ENCODE assay signal across 19 cellular contexts in the genomic region with DNA sequence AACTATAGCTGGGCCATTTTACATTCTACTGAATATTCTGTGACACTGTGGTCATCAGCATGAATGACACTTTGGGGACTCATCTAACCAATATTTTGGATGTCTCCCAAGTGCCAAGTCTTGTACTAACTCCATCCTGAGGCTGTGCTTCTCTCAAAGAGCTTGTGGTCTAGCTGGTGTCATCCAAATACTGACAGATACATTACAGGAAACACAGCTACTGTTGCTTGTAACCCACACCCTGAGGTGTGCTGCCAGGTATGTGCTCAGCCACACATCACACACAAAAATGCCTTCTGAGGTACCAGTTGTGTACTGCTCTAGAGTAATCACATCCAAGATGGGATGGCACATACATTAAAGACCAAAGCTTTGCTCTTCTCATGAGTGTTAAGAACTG.
"Had no signal": no experiment of that assay in that cellular context is flagged by ENCODE, and none has a peak within 500 bp of the region (broad histone marks: within the 10 kb centered on the region; RNA-seq: fewer than 3 reads in every experiment).

No MANE protein-coding gene starts in this region.

- H3K4me3 Mint-ChIP-seq: activated CD8-positive, alpha-beta T cell treated with anti-CD3 and anti-CD28 coated beads for 36 hours; activated naive CD4-positive, alpha-beta T cell treated with anti-CD3 and anti-CD28 coated beads, Interleukin-2, amount 50 U/mL, for 24 hours; activated T-cell treated with anti-CD3 and anti-CD28 coated beads, Interleukin-2, amount 50 U/mL, for 4 hours; naive B cell; stimulated activated naive B cell treated with anti-CD40 and anti-IgM and Interleukin-4, amounts not matched to agents 10 μg/mL and 1 μg/mL and 100 μg/mL, for 72 hours; T-helper 17 cell; WTC11 had no signal

- ATAC-seq: activated CD8-positive, alpha-beta T cell treated with anti-CD3 and anti-CD28 coated beads for 36 hours; activated T-cell treated with anti-CD3 and anti-CD28 coated beads, Interleukin-2, amount 50 U/mL, for 4 hours; heart left ventricle; stimulated activated naive B cell treated with anti-CD40 and anti-IgM and Interleukin-4, amounts not matched to agents 10 μg/mL and 1 μg/mL and 100 μg/mL, for 72 hours; T-helper 17 cell; WTC11 had no signal

- H3K9me3 Mint-ChIP-seq: activated CD8-positive, alpha-beta T cell treated with anti-CD3 and anti-CD28 coated beads for 36 hours; activated naive CD4-positive, alpha-beta T cell treated with anti-CD3 and anti-CD28 coated beads, Interleukin-2, amount 50 U/mL, for 24 hours; activated T-cell treated with anti-CD3 and anti-CD28 coated beads, Interleukin-2, amount 50 U/mL, for 4 hours; stimulated activated naive B cell treated with anti-CD40 and anti-IgM and Interleukin-4, amounts not matched to agents 10 μg/mL and 1 μg/mL and 100 μg/mL, for 72 hours; WTC11 had no signal

- H3K36me3 Mint-ChIP-seq: activated naive CD4-positive, alpha-beta T cell treated with anti-CD3 and anti-CD28 coated beads, Interleukin-2, amount 50 U/mL, for 24 hours; naive B cell; stimulated activated naive B cell treated with anti-CD40 and anti-IgM and Interleukin-4, amounts not matched to agents 10 μg/mL and 1 μg/mL and 100 μg/mL, for 72 hours; WTC11 had no signal

- DNase-seq: activated CD4-positive, alpha-beta T cell treated with anti-CD3 and anti-CD28 coated beads for 48 hours; activated CD8-positive, alpha-beta T cell treated with anti-CD3 and anti-CD28 coated beads for 36 hours; activated effector memory CD4-positive, alpha-beta T cell treated with anti-CD3 and anti-CD28 coated beads, Interleukin-2, amount 50 U/mL, for 16 hours; activated T-cell treated with anti-CD3 and anti-CD28 coated beads, Interleukin-2, amount 50 U/mL, for 4 hours; colonic mucosa; foreskin melanocyte; heart left ventricle; naive B cell; pancreas; retina; stimulated activated naive B cell treated with anti-CD40 and anti-IgM and Interleukin-4, amounts not matched to agents 10 μg/mL and 1 μg/mL and 100 μg/mL, for 72 hours; substantia nigra; T-helper 17 cell had no signal

- H3K36me3 ChIP-seq: adrenal gland, cardiac muscle cell, colonic mucosa, heart left ventricle, pancreas, tibial nerve, vagina had no signal

- H3K27me3 Mint-ChIP-seq: activated naive CD4-positive, alpha-beta T cell treated with anti-CD3 and anti-CD28 coated beads, Interleukin-2, amount 50 U/mL, for 24 hours; stimulated activated naive B cell treated with anti-CD40 and anti-IgM and Interleukin-4, amounts not matched to agents 10 μg/mL and 1 μg/mL and 100 μg/mL, for 72 hours had no signal

- H3K27me3 ChIP-seq: adrenal gland, cardiac muscle cell, colonic mucosa, heart left ventricle, pancreas, tibial nerve, vagina had no signal

- H3K4me3 ChIP-seq: adrenal gland, cardiac muscle cell, colonic mucosa, heart left ventricle, pancreas, tibial nerve, vagina had no signal

- H3K27ac Mint-ChIP-seq: activated CD8-positive, alpha-beta T cell treated with anti-CD3 and anti-CD28 coated beads for 36 hours; activated naive CD4-positive, alpha-beta T cell treated with anti-CD3 and anti-CD28 coated beads, Interleukin-2, amount 50 U/mL, for 24 hours; naive B cell; stimulated activated naive B cell treated with anti-CD40 and anti-IgM and Interleukin-4, amounts not matched to agents 10 μg/mL and 1 μg/mL and 100 μg/mL, for 72 hours; T-helper 17 cell; WTC11 had no signal

- FAIRE-seq: pancreas had no signal

- H3K4me1 ChIP-seq: colonic mucosa, heart left ventricle, pancreas, vagina had no signal

- H3K27ac ChIP-seq: adrenal gland, cardiac muscle cell, colonic mucosa, heart left ventricle, pancreas, tibial nerve, vagina had no signal

- H3K4me1 Mint-ChIP-seq: activated naive CD4-positive, alpha-beta T cell treated with anti-CD3 and anti-CD28 coated beads, Interleukin-2, amount 50 U/mL, for 24 hours; naive B cell; stimulated activated naive B cell treated with anti-CD40 and anti-IgM and Interleukin-4, amounts not matched to agents 10 μg/mL and 1 μg/mL and 100 μg/mL, for 72 hours had no signal

- H3K9me3 ChIP-seq: adrenal gland, colonic mucosa, heart left ventricle, pancreas, tibial nerve, vagina had no signal
